In the genomic region with DNA sequence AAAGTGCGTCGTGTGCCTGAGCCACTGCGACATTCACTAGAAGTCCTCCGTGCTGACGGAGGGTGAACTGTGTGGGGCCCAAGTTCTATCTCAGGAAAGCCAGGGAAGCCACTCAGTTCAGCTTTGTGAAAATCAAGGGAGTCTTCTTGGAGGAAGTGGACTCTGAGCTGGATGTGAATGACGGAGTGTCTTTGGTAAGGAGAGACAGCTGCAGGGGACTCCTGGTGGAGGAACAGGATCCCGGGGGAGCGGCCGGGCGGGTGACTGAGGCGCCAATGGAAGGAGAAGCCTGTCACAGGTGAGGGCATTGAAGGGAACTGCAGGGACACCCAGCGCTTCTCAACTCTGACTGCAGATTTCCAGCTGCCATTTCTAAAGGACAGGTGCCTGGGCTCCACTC, we compare ENCODE assay signal across 15 cellular contexts.
DNase-seq lines count a peak whose midpoint lies in the region; ATAC-seq, FAIRE-seq and TF ChIP-seq lines count a peak whose summit lies in the region.
"Had no signal": no experiment of that assay in that cellular context is flagged by ENCODE, and none has a peak within 500 bp of the region (broad histone marks: within the 10 kb centered on the region; RNA-seq: fewer than 3 reads in every experiment).

No MANE protein-coding gene starts in this region.

- H3K27me3 Mint-ChIP-seq in CD8-positive, alpha-beta T cell (ENCODE audit: low read depth) = no peaks in the 10 kb centered on the region
- H3K27me3 Mint-ChIP-seq in astrocyte (ENCODE audit: low read depth, unreplicated experiment) (no peaks in the 10 kb centered on the region), T-helper 17 cell (peaks cover 4% of the 10 kb centered on the region)
- H3K27me3 Mint-ChIP-seq: CD8-positive, alpha-beta memory T cell had no signal

- CTCF ChIA-PET in A549 (lab: Yijun Ruan, JAX) = interaction anchor here (0.8 kb wide), 1 partner anchor 11 kb away, joined by 4 read pairs; no protein-coding TSS in a partner anchor
- CTCF ChIA-PET in CD8-positive, alpha-beta T cell (lab: Charles Lee) = interaction anchor here (0.8 kb wide), 1 partner anchor 14 kb away, joined by 3 read pairs; no protein-coding TSS in a partner anchor

- H3K4me1 ChIP-seq in A549 (peaks cover 7% of the 10 kb centered on the region), astrocyte (ENCODE audit: insufficient read depth, low read length) (peaks cover 9% of the 10 kb centered on the region), mesodermal cell (ENCODE audit: control insufficient read depth, insufficient read depth, low read length, poor library complexity, severe bottlenecking) (peaks cover 14% of the 10 kb centered on the region)
- peaks cover 35% of the 10 kb centered on the region for H3K4me1 ChIP-seq in CD8-positive, alpha-beta T cell (ENCODE audit: insufficient read depth, low read length)
- H3K4me1 ChIP-seq: HAP-1, SJCRH30 had no signal

- intact Hi-C loops in CD8-positive, alpha-beta T cell (cut with DNase I, micrococcal nuclease) = no loop called here

- H3K27ac ChIP-seq in A549 (peak overlapping the region; percentile 9 to 37; a peak in 4 of 6 replicates), astrocyte (ENCODE audit: low read depth, low read length) (no peak overlapping the region), mesodermal cell (ENCODE audit: low read depth, low read length, severe bottlenecking) (peak overlapping the region; percentile 47)
- no peak overlapping the region for H3K27ac ChIP-seq in CD8-positive, alpha-beta T cell (ENCODE audit: low read depth, low read length)
- H3K27ac ChIP-seq: SJCRH30 had no signal

- WGBS in A549 (ENCODE audit: missing lambda C conversion rate) = 95% methylated on average over 12 of the region's 12 CpGs
- WGBS in mesodermal cell (ENCODE audit: insufficient coverage in 2 of 2), 2 experiments = 87 to 92% methylated on average over 10 to 12 of the region's 12 CpGs

- TF ChIP-seq EP300 in A549 (IDR thresholded peaks at IDR 0.05) = no peak

- no peaks in the 10 kb centered on the region for H4K20me1 ChIP-seq in astrocyte (ENCODE audit: insufficient read depth, low read length)

- POLR2A ChIA-PET in A549 (lab: Yijun Ruan, JAX) = interaction anchor here (0.6 kb wide), 1 partner anchor 9 kb away, joined by 7 read pairs; no protein-coding TSS in a partner anchor
- POLR2A ChIA-PET in CD8-positive, alpha-beta T cell (lab: Charles Lee) = no interaction called here

- no peaks in the 10 kb centered on the region for H3K27me3 ChIP-seq in CD8-positive, alpha-beta T cell (ENCODE audit: insufficient read depth, low read length)
- H3K27me3 ChIP-seq in astrocyte (ENCODE audit: insufficient read depth, low read length) = no peaks in the 10 kb centered on the region
- H3K27me3 ChIP-seq: SJCRH30 had no signal

- no peak overlapping the region for H3K9ac ChIP-seq in astrocyte (ENCODE audit: low read length)

- peaks cover 32% of the 10 kb centered on the region for H3K36me3 Mint-ChIP-seq in CD8-positive, alpha-beta T cell
- H3K36me3 Mint-ChIP-seq in astrocyte (ENCODE audit: low read depth, unreplicated experiment) (peaks cover 3% of the 10 kb centered on the region), T-helper 17 cell (ENCODE audit: low read depth) (no peaks in the 10 kb centered on the region)

- peak overlapping the region; percentile 14 for H3K27ac Mint-ChIP-seq in CD8-positive, alpha-beta T cell
- H3K27ac Mint-ChIP-seq in astrocyte (ENCODE audit: unreplicated experiment) (peak overlapping the region; percentile 1), T-helper 17 cell (no peak overlapping the region)
- H3K27ac Mint-ChIP-seq: CD8-positive, alpha-beta memory T cell had no signal

- H3K4me3 ChIP-seq in A549 (no peak overlapping the region), astrocyte (ENCODE audit: insufficient read depth, low read depth, low read length) (no peak overlapping the region), mesodermal cell (ENCODE audit: extremely low read depth, insufficient read depth, low read length, poor library complexity, severe bottlenecking) (no peak overlapping the region)
- H3K4me3 ChIP-seq in CD8-positive, alpha-beta T cell (ENCODE audit: low read depth, low read length) = no peak overlapping the region
- H3K4me3 ChIP-seq: HAP-1, SJCRH30 had no signal

- H3K9me3 ChIP-seq in A549 = no peaks in the 10 kb centered on the region
- H3K9me3 ChIP-seq in CD8-positive, alpha-beta T cell (ENCODE audit: low read length) = no peaks in the 10 kb centered on the region
- no peaks in the 10 kb centered on the region for H3K9me3 ChIP-seq in astrocyte (ENCODE audit: insufficient read depth, low read depth, low read length)
- no peaks in the 10 kb centered on the region for H3K9me3 ChIP-seq in mesodermal cell (ENCODE audit: control insufficient read depth, low read length)
- H3K9me3 ChIP-seq in T-helper 17 cell (ENCODE audit: control insufficient read depth, low read length, poor library complexity, severe bottlenecking) = no peaks in the 10 kb centered on the region
- H3K9me3 ChIP-seq: HAP-1, SJCRH30 had no signal

- no peak for FAIRE-seq in A549 (lab: Jason Lieb, UNC)
- FAIRE-seq in astrocyte (lab: Jason Lieb, UNC) = no peak
- no peak for FAIRE-seq in GM12892 (lab: Jason Lieb, UNC)

- H3K79me2 ChIP-seq in astrocyte (ENCODE audit: insufficient read depth, low read length) = peaks cover 6% of the 10 kb centered on the region

- H3K4me2 ChIP-seq in A549 = peak overlapping the region; percentile 39; the same call in 2 of the 3 replicates
- H3K4me2 ChIP-seq in astrocyte (ENCODE audit: low read length) = peak overlapping the region; percentile 28

- ATAC-seq in A549 (peak in 1 of 2 experiments; percentile 14; a peak in 3 of 6 replicates), GM19463 (IDR thresholded peaks at IDR 0.05; ENCODE audit: unreplicated experiment) (no peak), T-helper 17 cell (no peak)
- ATAC-seq in CD8-positive, alpha-beta T cell = no peak

- no peaks in the 10 kb centered on the region for H3K9me3 Mint-ChIP-seq in CD8-positive, alpha-beta T cell
- H3K9me3 Mint-ChIP-seq in astrocyte (ENCODE audit: unreplicated experiment) = peaks cover 4% of the 10 kb centered on the region
- H3K9me3 Mint-ChIP-seq: CD8-positive, alpha-beta memory T cell had no signal

- TF ChIP-seq RAD21 in A549 (conservative IDR thresholded peaks at IDR 0.05 in 1 of 2, IDR thresholded peaks at IDR 0.05 in 1 of 2) = no peak

- peaks cover 55% of the 10 kb centered on the region for H3K4me1 Mint-ChIP-seq in CD8-positive, alpha-beta T cell (ENCODE audit: low read depth)
- peaks cover 7% of the 10 kb centered on the region for H3K4me1 Mint-ChIP-seq in astrocyte (ENCODE audit: low read depth, unreplicated experiment)
- peaks cover 15% of the 10 kb centered on the region for H3K4me1 Mint-ChIP-seq in T-helper 17 cell

- no peak overlapping the region for H3K4me3 Mint-ChIP-seq in CD8-positive, alpha-beta T cell
- no peak overlapping the region for H3K4me3 Mint-ChIP-seq in astrocyte (ENCODE audit: unreplicated experiment)
- no peak overlapping the region for H3K4me3 Mint-ChIP-seq in T-helper 17 cell

- no peaks in the 10 kb centered on the region for H3K36me3 ChIP-seq in CD8-positive, alpha-beta T cell (ENCODE audit: insufficient read depth, low read length)
- no peaks in the 10 kb centered on the region for H3K36me3 ChIP-seq in astrocyte (ENCODE audit: insufficient read depth, low read length)
- no peaks in the 10 kb centered on the region for H3K36me3 ChIP-seq in mesodermal cell (ENCODE audit: control insufficient read depth, insufficient read depth, low read length)
- H3K36me3 ChIP-seq: HAP-1, SJCRH30 had no signal

- TF ChIP-seq POLR2A in A549 (IDR thresholded peaks at IDR 0.05; ENCODE audit: low read length) = no peak
- no peak for TF ChIP-seq POLR2A in GM12892 (IDR thresholded peaks at IDR 0.05; ENCODE audit: low read depth, low read length)

- H2AFZ ChIP-seq in astrocyte (ENCODE audit: low read depth, low read length) = no peak overlapping the region

- DNase-seq in A549 (ENCODE audit: low read depth in 1 of 2, low spot score in 1 of 2) (no peak), astrocyte (ENCODE audit: low read depth) (no peak), T-helper 17 cell (no peak), GM12892 (ENCODE audit: insufficient read length) (no peak), NOMO-1 treated with DMSO at 0.1 percent for 48 hours (lab: John Stamatoyannopoulos, UW; ENCODE audit: unreplicated experiment) (no peak)
- DNase-seq in CD8-positive, alpha-beta T cell = peak in 1 of 7 experiments; percentile 23
- DNase-seq: CD8-positive, alpha-beta memory T cell; DND-41; NCI-H1417; NCI-H2029; NCI-H524; SJCRH30 had no signal

- no peak for TF ChIP-seq CTCF in A549 (IDR thresholded peaks at IDR 0.05)
- TF ChIP-seq CTCF in CD8-positive, alpha-beta T cell (IDR thresholded peaks at IDR 0.05) = no peak
- TF ChIP-seq CTCF in astrocyte (IDR thresholded peaks at IDR 0.05; ENCODE audit: insufficient read depth, low read depth, low read length) = no peak

TF ChIP-seq in A549, 52 proteins besides CTCF, POLR2A, EP300 and RAD21:
- TF ChIP-seq ZFP36 (IDR thresholded peaks at IDR 0.05; ENCODE audit: borderline replicate concordance, partially characterized antibody) (peak; percentile 20), PHF8 (IDR thresholded peaks at IDR 0.05; ENCODE audit: borderline replicate concordance, low read depth) (no peak)

Comparison
In these comparisons a context has a peak if more than half of its experiments do, and no peak if none do; other contexts are left out.
1. H3K27ac ChIP-seq: peak in A549 (2 of 2) and mesodermal cell (single experiment); none in CD8-positive, alpha-beta T cell (single experiment) and astrocyte (single experiment).